In genomic region chr1:146376309-146376707, GRCh38 we compare ENCODE assay signal across 8 cellular contexts.
A peak's percentile ranks its signal among the peaks of the same experiment; 100 is the strongest.
DNase-seq lines count a peak whose midpoint lies in the region; ATAC-seq and TF ChIP-seq lines count a peak whose summit lies in the region.
"Not testable (repeated sequence)": the region's sequence is repeated elsewhere in the genome, so short reads cannot be mapped to it uniquely, and the experiment has no call there.

No MANE protein-coding gene starts in this region.

- DNase-seq in ELR (ENCODE audit: low read depth) (peak; percentile 81), NCI-H1694 (lab: John Stamatoyannopoulos, UW) (peak; percentile 89), globus pallidus (ENCODE audit: low spot score) (peak; percentile 88), omental fat pad (ENCODE audit: low spot score) (peak; percentile 54)
- peak; percentile 69 to 93 for DNase-seq in activated naive CD4-positive, alpha-beta T cell treated with anti-CD3 and anti-CD28 coated beads, Interleukin-2, amount 50 U/mL, for 72 hours (ENCODE audit: low spot score in 2 of 2)
- peak; percentile 80 for DNase-seq in stimulated activated naive CD8-positive, alpha-beta T cell treated with anti-CD3 and anti-CD28 coated beads, Interleukin-15, Interleukin-2, amounts not matched to agents 100 U/mL and 50 U/mL, for 24 hours

- not testable (repeated sequence) for TF ChIP-seq CTCF in omental fat pad (IDR thresholded peaks at IDR 0.05)

- H3K27me3 Mint-ChIP-seq in T-helper 1 cell treated with Interleukin-12 subunit alpha and Interleukin-12 subunit beta and Interleukin-4 antibody, amounts not matched to agents 30 μg/mL and 1 μg/mL, for 36 hours (ENCODE audit: low read depth): not testable (repeated sequence)

- peak overlapping the region; percentile 98 for H3K27ac Mint-ChIP-seq in T-helper 1 cell treated with Interleukin-12 subunit alpha and Interleukin-12 subunit beta and Interleukin-4 antibody, amounts not matched to agents 30 μg/mL and 1 μg/mL, for 36 hours
- peak overlapping the region; percentile 99 to 100 for H3K27ac Mint-ChIP-seq in activated naive CD4-positive, alpha-beta T cell treated with anti-CD3 and anti-CD28 coated beads, Interleukin-2, amount 50 U/mL, for 72 hours

- ATAC-seq in HG02678 (IDR thresholded peaks at IDR 0.05; ENCODE audit: unreplicated experiment) (peak; percentile 66), omental fat pad (ENCODE audit: low FRiP score) (peak; percentile 97)
- peak; percentile 38 to 57 for ATAC-seq in activated naive CD4-positive, alpha-beta T cell treated with anti-CD3 and anti-CD28 coated beads, Interleukin-2, amount 50 U/mL, for 72 hours
- peak; percentile 39 for ATAC-seq in stimulated activated naive CD8-positive, alpha-beta T cell treated with anti-CD3 and anti-CD28 coated beads, Interleukin-15, Interleukin-2, amounts not matched to agents 100 U/mL and 50 U/mL, for 24 hours

- H3K4me3 Mint-ChIP-seq in T-helper 1 cell treated with Interleukin-12 subunit alpha and Interleukin-12 subunit beta and Interleukin-4 antibody, amounts not matched to agents 30 μg/mL and 1 μg/mL, for 36 hours: peak overlapping the region; percentile 80

- H3K36me3 Mint-ChIP-seq in T-helper 1 cell treated with Interleukin-12 subunit alpha and Interleukin-12 subunit beta and Interleukin-4 antibody, amounts not matched to agents 30 μg/mL and 1 μg/mL, for 36 hours (ENCODE audit: low read depth); activated naive CD4-positive, alpha-beta T cell treated with anti-CD3 and anti-CD28 coated beads, Interleukin-2, amount 50 U/mL, for 72 hours: not testable (repeated sequence)

- H3K9me3 Mint-ChIP-seq in T-helper 1 cell treated with Interleukin-12 subunit alpha and Interleukin-12 subunit beta and Interleukin-4 antibody, amounts not matched to agents 30 μg/mL and 1 μg/mL, for 36 hours; activated naive CD4-positive, alpha-beta T cell treated with anti-CD3 and anti-CD28 coated beads, Interleukin-2, amount 50 U/mL, for 72 hours: not testable (repeated sequence)

- peaks cover 11% of the 10 kb centered on the region for H3K4me1 Mint-ChIP-seq in T-helper 1 cell treated with Interleukin-12 subunit alpha and Interleukin-12 subunit beta and Interleukin-4 antibody, amounts not matched to agents 30 μg/mL and 1 μg/mL, for 36 hours (ENCODE audit: low read depth)

Comparison
In these comparisons a context has a peak if more than half of its experiments do, and no peak if none do; other contexts are left out.
1. Peak in every context shown above with its lines: DNase-seq and ATAC-seq.
2. ATAC-seq: peak in every context shown above with its lines; median percentile 97 in omental fat pad; 66 in HG02678; 48 in activated naive CD4-positive, alpha-beta T cell treated with anti-CD3 and anti-CD28 coated beads, Interleukin-2, amount 50 U/mL, for 72 hours; 39 in stimulated activated naive CD8-positive, alpha-beta T cell treated with anti-CD3 and anti-CD28 coated beads, Interleukin-15, Interleukin-2, amounts not matched to agents 100 U/mL and 50 U/mL, for 24 hours.